ENCODE assay signal across 1 cellular context in genomic region chr10:117721883-117722282, GRCh38.
TF ChIP-seq lines count a peak whose summit lies in the region.

No MANE protein-coding gene starts in this region.

TF ChIP-seq in GM23338, 12 proteins besides CTCF, POLR2A, EP300 and RAD21 (continued from another document):
- TF ChIP-seq POLR2AphosphoS5 (IDR thresholded peaks at IDR 0.05; ENCODE audit: low read depth) = no peak
- TF ChIP-seq ZNF462 (CRISPR knock-in tag; IDR thresholded peaks at IDR 0.05) = no peak
